ENCODE assay signal across 13 cellular contexts in the genomic region with DNA sequence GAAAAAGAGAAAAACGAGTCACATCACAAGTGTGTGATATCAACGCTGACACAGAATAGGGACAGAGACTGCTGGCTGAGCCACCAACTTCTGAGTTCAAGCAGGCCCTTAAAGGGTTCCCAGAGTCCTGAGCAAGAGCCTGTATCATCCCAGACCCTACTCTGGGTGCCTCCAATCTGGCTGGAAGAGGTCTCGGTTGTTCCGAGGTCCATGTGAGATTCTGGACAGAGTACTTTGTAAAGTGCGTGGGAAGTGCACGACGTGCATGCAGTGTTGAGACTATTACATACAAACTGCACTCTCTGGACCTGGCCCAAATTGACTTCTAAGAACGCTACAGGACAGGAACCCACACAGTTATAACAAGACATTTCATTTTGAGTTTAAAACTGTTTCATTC. TPM values are rescaled to one million over a fixed set of nuclear protein-coding genes. Genes with fewer than 3 reads are reported as not detected.
A peak's percentile ranks its signal among the peaks of the same experiment; 100 is the strongest.
DNase-seq lines count a peak whose midpoint lies in the region; ATAC-seq and TF ChIP-seq lines count a peak whose summit lies in the region.
"Had no signal": no experiment of that assay in that cellular context is flagged by ENCODE, and none has a peak within 500 bp of the region (broad histone marks: within the 10 kb centered on the region; RNA-seq: fewer than 3 reads in every experiment).

No MANE protein-coding gene starts in this region.

- no peak for TF ChIP-seq CTCF in MCF 10A (IDR thresholded peaks at IDR 0.05; ENCODE audit: unreplicated experiment)
- TF ChIP-seq CTCF in breast epithelium (IDR thresholded peaks at IDR 0.05), result no peak
- TF ChIP-seq CTCF in fibroblast of the aortic adventitia (IDR thresholded peaks at IDR 0.05; ENCODE audit: insufficient read depth, low read length), result no peak
- TF ChIP-seq CTCF in lower lobe of right lung (IDR thresholded peaks at IDR 0.05), result no peak

- no peaks in the 10 kb centered on the region for H4K20me1 ChIP-seq in GM23248 (ENCODE audit: insufficient read depth)

- no peaks in the 10 kb centered on the region for H3K9me2 ChIP-seq in GM23248 (ENCODE audit: insufficient read depth)

- no peak overlapping the region for H3K9ac ChIP-seq in GM23248

- ATAC-seq in lower lobe of right lung (peak in 1 of 2 donors; percentile 19), aorta (ENCODE audit: low FRiP score) (peak; percentile 54)

- CTCF ChIA-PET in MCF 10A (lab: Yijun Ruan, JAX), result interaction anchor here (1.3 kb wide), 1 partner anchor 9 kb away, joined by 5 read pairs; no protein-coding TSS in a partner anchor

- peak overlapping the region in 1 of 2 donors; percentile 23 for H3K27ac ChIP-seq in breast epithelium
- H3K27ac ChIP-seq in lower lobe of right lung, result peak overlapping the region; percentile 41
- peak overlapping the region in 1 of 2 donors; percentile 62 for H3K27ac ChIP-seq in aorta (ENCODE audit: low read depth in 1 of 2, low read length in 2 of 2)
- H3K27ac ChIP-seq in GM23248, result no peak overlapping the region

- H3K36me3 Mint-ChIP-seq in MCF 10A (ENCODE audit: insufficient read depth, unreplicated experiment), result peaks cover 11% of the 10 kb centered on the region
- H3K36me3 Mint-ChIP-seq: IgD-negative memory B cell had no signal

- DNase-seq in MCF 10A (ENCODE audit: unreplicated experiment), result no peak
- DNase-seq in breast epithelium (ENCODE audit: low spot score in 2 of 2), result no peak
- peak; percentile 65 for DNase-seq in fibroblast of the aortic adventitia (ENCODE audit: low read depth)
- no peak for DNase-seq in lower lobe of right lung
- DNase-seq in aorta, result no peak
- no peak for DNase-seq in occipital lobe (lab: John Stamatoyannopoulos, UW)
- no peak for DNase-seq in NCI-H2081 (lab: John Stamatoyannopoulos, UW)
- DNase-seq in GM23248, result no peak
- DNase-seq: activated CD4-positive, alpha-beta T cell treated with anti-CD3 and anti-CD28 coated beads, Interleukin-2, amount 50 U/mL, for 48 hours; activated T-cell treated with anti-CD3 and anti-CD28 coated beads, Interleukin-2, amount 50 U/mL, for 48 hours; DMS53; NCI-H1048 had no signal

- no peaks in the 10 kb centered on the region for H3K9me3 Mint-ChIP-seq in MCF 10A (ENCODE audit: unreplicated experiment)
- H3K9me3 Mint-ChIP-seq: IgD-negative memory B cell had no signal

- no peaks in the 10 kb centered on the region for H3K36me3 ChIP-seq in breast epithelium
- H3K36me3 ChIP-seq in lower lobe of right lung, result no peaks in the 10 kb centered on the region
- H3K36me3 ChIP-seq in aorta (ENCODE audit: control insufficient read depth in 1 of 2, insufficient read depth in 2 of 2, low read length in 1 of 2), result no peaks in the 10 kb centered on the region
- 0 out of 2 replicates have a peak, but pooled peaks cover 5% of the 10 kb centered on the region for H3K36me3 ChIP-seq in GM23248 (ENCODE audit: low read depth)

- no peak overlapping the region for H2AFZ ChIP-seq in GM23248

- H3K4me3 Mint-ChIP-seq in MCF 10A (ENCODE audit: unreplicated experiment), result no peak overlapping the region
- H3K4me3 Mint-ChIP-seq: IgD-negative memory B cell had no signal

- H3K4me2 ChIP-seq in GM23248 (ENCODE audit: unreplicated experiment), result no peak overlapping the region

- WGBS in aorta, 2 donors, result 13 to 15% methylated on average over 8 of the region's 8 CpGs
- WGBS in GM23248 (ENCODE audit: low coverage in 1 of 2, low lambda C conversion rate in 2 of 2, missing lambda C conversion rate in 2 of 2), 2 experiments, result 87 to 91% methylated on average over 8 of the region's 8 CpGs

- H3K27me3 Mint-ChIP-seq in MCF 10A (ENCODE audit: insufficient read depth, unreplicated experiment), result no peaks in the 10 kb centered on the region
- H3K27me3 Mint-ChIP-seq: IgD-negative memory B cell had no signal

- H3F3A ChIP-seq in GM23248 (ENCODE audit: insufficient read depth), result peaks cover 7% of the 10 kb centered on the region; the same call in 1 of the 2 replicates

- H3K27ac Mint-ChIP-seq in MCF 10A (ENCODE audit: low read depth, unreplicated experiment), result peak overlapping the region; percentile 35
- H3K27ac Mint-ChIP-seq: IgD-negative memory B cell had no signal

- in situ Hi-C loops in GM23248 (cut with MboI), result no loop called here

- POLR2A ChIA-PET in MCF 10A (lab: Yijun Ruan, JAX), result interaction anchor here (1.4 to 1.8 kb wide), 4 partner anchors 9 to 52 kb away, joined by 3 to 6 read pairs (median 5); a partner anchor contains a TSS

- peaks cover 0 to 6% of the 10 kb centered on the region in 2 donors for H3K4me1 ChIP-seq in breast epithelium
- no peaks in the 10 kb centered on the region for H3K4me1 ChIP-seq in lower lobe of right lung
- H3K4me1 ChIP-seq in aorta (ENCODE audit: control insufficient read depth in 1 of 2, insufficient read depth in 2 of 2, low read length in 2 of 2), result peaks cover 0 to 2% of the 10 kb centered on the region in 2 donors
- 0 out of 2 replicates have a peak, but pooled peaks cover 9% of the 10 kb centered on the region for H3K4me1 ChIP-seq in GM23248 (ENCODE audit: insufficient read depth)

- intact Hi-C loops in MCF 10A (cut with micrococcal nuclease) (no loop called here), breast epithelium (cut with DNase I; ENCODE audit: low total_unique reads) (no loop called here), lower lobe of right lung (cut with DNase I) (no loop called here), aorta (cut with DNase I) (no loop called here)

- H3K27me3 ChIP-seq in breast epithelium, result no peaks in the 10 kb centered on the region
- no peaks in the 10 kb centered on the region for H3K27me3 ChIP-seq in lower lobe of right lung (ENCODE audit: low read depth)
- no peaks in the 10 kb centered on the region for H3K27me3 ChIP-seq in aorta (ENCODE audit: control insufficient read depth in 1 of 2, insufficient read depth in 2 of 2, low read length in 1 of 2)
- H3K27me3 ChIP-seq in GM23248 (replicated peaks; ENCODE audit: insufficient read depth), result no peaks in the 10 kb centered on the region

- peaks cover 6% of the 10 kb centered on the region; the same call in 1 of the 2 replicates for H3K79me2 ChIP-seq in GM23248 (ENCODE audit: insufficient read depth)

- BruUV-seq in MCF 10A (replicated peaks; lab: Mats Ljungman, UMichigan), result no TSS peak

- H3K4me1 Mint-ChIP-seq in MCF 10A (ENCODE audit: insufficient read depth, unreplicated experiment), result peaks cover 9% of the 10 kb centered on the region
- H3K4me1 Mint-ChIP-seq: IgD-negative memory B cell had no signal

- no peak overlapping the region for H3K4me3 ChIP-seq in breast epithelium
- no peak overlapping the region for H3K4me3 ChIP-seq in fibroblast of the aortic adventitia (ENCODE audit: low read depth, low read length)
- no peak overlapping the region for H3K4me3 ChIP-seq in lower lobe of right lung
- H3K4me3 ChIP-seq in aorta (ENCODE audit: low read length in 2 of 2), result peak overlapping the region in 1 of 2 donors; percentile 4
- H3K4me3 ChIP-seq in GM23248, result no peak overlapping the region

- no peak for TF ChIP-seq POLR2A in breast epithelium (IDR thresholded peaks at IDR 0.05)

- H3K9me3 ChIP-seq in breast epithelium, result no peaks in the 10 kb centered on the region
- H3K9me3 ChIP-seq in lower lobe of right lung, result no peaks in the 10 kb centered on the region
- H3K9me3 ChIP-seq in aorta (ENCODE audit: control insufficient read depth, low read length), result no peaks in the 10 kb centered on the region
- H3K9me3 ChIP-seq in GM23248 (ENCODE audit: low read depth), result no peaks in the 10 kb centered on the region

RNA-seq across cellular contexts. Expression of a gene that starts 40.6 kb away (rescaled TPM):
- total RNA-seq in MCF 10A (2022) (61.7 and 98.9 TPM in 2 replicates), breast epithelium (10 to 100 TPM; 13.0 to 29.0 (median 23.9) TPM), fibroblast of the aortic adventitia (ENCODE audit: low replicate concordance) (21.2 and 40.6 TPM in 2 replicates), lower lobe of right lung (15.8 TPM), aorta (10 to 100 TPM in 1 of 2 donors, 1 to 10 TPM in 1; 10.0 to 16.4 TPM), occipital lobe (28.1 TPM)
- polyA plus RNA-seq in aorta (10 to 100 TPM; 10.8 to 28.3 TPM), GM23248 (2016; fragmentation: Nextera tagmentation; extraction: Ambion mirVana) (65.8 and 67.9 TPM in 2 replicates)
- 34.9 and 43.4 TPM in 2 replicates for total RNA-seq in GM23248 (2014; rRNA removed; shearing (Covaris generic))

RNA-seq across cellular contexts. Expression of a gene that starts 55.2 kb away (rescaled TPM):
- 20.3 and 23.0 TPM in 2 replicates for total RNA-seq in MCF 10A (2022)
- 10 to 100 TPM in 2 of 3 donors, 1 to 10 TPM in 1; 8.5 to 16.8 (median 15.4) TPM for total RNA-seq in breast epithelium
- total RNA-seq in fibroblast of the aortic adventitia (ENCODE audit: low replicate concordance), result 2.8 and 7.5 TPM in 2 replicates
- total RNA-seq in lower lobe of right lung, result 8.5 TPM
- 10 to 100 TPM in 1 of 2 donors, 1 to 10 TPM in 1; 7.7 to 13.1 TPM for total RNA-seq in aorta
- 1 to 10 TPM; 6.0 to 8.4 TPM for polyA plus RNA-seq in aorta
- 12.6 TPM for total RNA-seq in occipital lobe
- 6.7 and 8.4 TPM in 2 replicates for total RNA-seq in GM23248 (2014; rRNA removed; shearing (Covaris generic))
- 3.5 and 4.2 TPM in 2 replicates for polyA plus RNA-seq in GM23248 (2016; fragmentation: Nextera tagmentation; extraction: Ambion mirVana)
